ENCODE assay signal across 35 cellular contexts in genomic region chr10:71562181-71562580, GRCh38.
"Had no signal": no experiment of that assay in that cellular context is flagged by ENCODE, and none has a peak within 500 bp of the region (broad histone marks: within the 10 kb centered on the region; RNA-seq: fewer than 3 reads in every experiment).

No MANE protein-coding gene starts in this region.

- H3K27me3 ChIP-seq: ascending aorta, cardiac muscle cell had no signal

- H3K27ac Mint-ChIP-seq: activated B cell treated with CpG ODN at 0.5 μM for 24 hours; activated CD4-positive, alpha-beta memory T cell treated with anti-CD3 and anti-CD28 coated beads for 36 hours; activated CD4-positive, alpha-beta T cell treated with anti-CD3 and anti-CD28 coated beads, Interleukin-2, amount 10 ng/mL, durations not matched to agents 24 days and 14 days; activated CD8-positive, alpha-beta T cell treated with anti-CD3 and anti-CD28 coated beads for 36 hours; activated naive CD4-positive, alpha-beta T cell treated with anti-CD3 and anti-CD28 coated beads, Interleukin-2, amount 10 ng/mL, durations not matched to agents 7 days and 5 days; activated naive CD4-positive, alpha-beta T cell treated with anti-CD3 and anti-CD28 coated beads, Interleukin-2, amount 50 U/mL, for 24 hours; activated naive CD8-positive, alpha-beta T cell; activated naive CD8-positive, alpha-beta T cell treated with anti-CD3 and anti-CD28 coated beads, Interleukin-2, amount 10 ng/mL, durations not matched to agents 7 days and 5 days; activated naive CD8-positive, alpha-beta T cell treated with anti-CD3 and anti-CD28 coated beads, Interleukin-2, amount 50 U/mL, for 24 hours; activated T-cell treated with anti-CD3 and anti-CD28 coated beads, Interleukin-2, amount 50 U/mL, for 24 hours; activated T-helper 2 cell treated with anti-CD3 and anti-CD28 coated beads, Interferon-gamma antibody, Interleukin-2, Interleukin-4, amounts not matched to agents 10 μg/mL and 5 μg/mL and 100 μg/mL, durations not matched to agents 14 hours and 24 hours and 36 hours; T-helper 1 cell treated with Interleukin-12 subunit alpha and Interleukin-12 subunit beta and Interleukin-4 antibody, amounts not matched to agents 30 μg/mL and 1 μg/mL, for 36 hours; T-helper 2 cell treated with Interferon-gamma antibody and Interleukin-4, amounts not matched to agents 5 μg/mL and 100 μg/mL, for 36 hours had no signal

- H3K4me3 ChIP-seq: ascending aorta, cardiac muscle cell had no signal

- ATAC-seq: activated CD8-positive, alpha-beta T cell treated with anti-CD3 and anti-CD28 coated beads for 36 hours had no signal

- H3K4me1 ChIP-seq: ascending aorta had no signal

- DNase-seq: activated B cell treated with CpG ODN at 0.5 μM for 24 hours; activated CD4-positive, alpha-beta memory T cell treated with anti-CD3 and anti-CD28 coated beads for 36 hours; activated CD4-positive, alpha-beta T cell treated with anti-CD3 and anti-CD28 coated beads for 4 hours; activated CD4-positive, alpha-beta T cell treated with anti-CD3 and anti-CD28 coated beads, Interleukin-2, amount 10 ng/mL, durations not matched to agents 24 days and 14 days; activated CD4-positive, alpha-beta T cell treated with anti-CD3 and anti-CD28 coated beads, Interleukin-2, amount 50 U/mL, for 1 hour; activated CD4-positive, alpha-beta T cell treated with anti-CD3 and anti-CD28 coated beads, Interleukin-2, amount 50 U/mL, for 4 hours; activated CD4-positive, CD25-positive, alpha-beta regulatory T cell treated with anti-CD3 and anti-CD28 coated beads, Interleukin-2, amount 50 U/mL, for 72 hours; activated CD8-positive, alpha-beta memory T cell treated with anti-CD3 and anti-CD28 coated beads, Interleukin-2, amount 50 U/mL, for 4 hours; activated CD8-positive, alpha-beta T cell treated with anti-CD3 and anti-CD28 coated beads for 36 hours; activated effector memory CD4-positive, alpha-beta T cell treated with Interleukin-2 at 50 U/mL for 16 hours; activated gamma-delta T cell; activated naive CD4-positive, alpha-beta T cell treated with anti-CD3 and anti-CD28 coated beads, Interleukin-2, amount 10 ng/mL, durations not matched to agents 7 days and 5 days; activated naive CD4-positive, alpha-beta T cell treated with Interleukin-2 at 50 U/mL for 16 hours; activated naive CD8-positive, alpha-beta T cell treated with anti-CD3 and anti-CD28 coated beads, Interleukin-2, amount 10 ng/mL, durations not matched to agents 7 days and 5 days; activated naive CD8-positive, alpha-beta T cell treated with anti-CD3 and anti-CD28 coated beads, Interleukin-2, amount 50 U/mL, for 24 hours; activated T-cell treated with anti-CD3 and anti-CD28 coated beads for 4 hours; activated T-cell treated with anti-CD3 and anti-CD28 coated beads, Interleukin-2, amount 50 U/mL, for 24 hours; activated T-cell treated with anti-CD3 and anti-CD28 coated beads, Interleukin-2, amount 50 U/mL, for 48 hours; amygdala; anterior cingulate cortex; caudate nucleus; cerebellar nuclear complex; T-helper 1 cell; T-helper 2 cell; T-helper 9 cell had no signal

- H3K36me3 Mint-ChIP-seq: activated CD4-positive, alpha-beta memory T cell treated with anti-CD3 and anti-CD28 coated beads for 36 hours; activated naive CD4-positive, alpha-beta T cell treated with anti-CD3 and anti-CD28 coated beads, Interleukin-2, amount 10 ng/mL, durations not matched to agents 7 days and 5 days; activated naive CD4-positive, alpha-beta T cell treated with anti-CD3 and anti-CD28 coated beads, Interleukin-2, amount 50 U/mL, for 24 hours; activated naive CD8-positive, alpha-beta T cell; activated naive CD8-positive, alpha-beta T cell treated with anti-CD3 and anti-CD28 coated beads, Interleukin-2, amount 10 ng/mL, durations not matched to agents 7 days and 5 days; brain had no signal

- H3K9me3 Mint-ChIP-seq: activated CD4-positive, alpha-beta memory T cell treated with anti-CD3 and anti-CD28 coated beads for 36 hours; activated CD4-positive, alpha-beta T cell treated with anti-CD3 and anti-CD28 coated beads, Interleukin-2, amount 10 ng/mL, durations not matched to agents 24 days and 14 days; activated CD8-positive, alpha-beta T cell treated with anti-CD3 and anti-CD28 coated beads for 36 hours; activated naive CD4-positive, alpha-beta T cell treated with anti-CD3 and anti-CD28 coated beads, Interleukin-2, amount 10 ng/mL, durations not matched to agents 7 days and 5 days; activated naive CD4-positive, alpha-beta T cell treated with anti-CD3 and anti-CD28 coated beads, Interleukin-2, amount 50 U/mL, for 24 hours; activated naive CD8-positive, alpha-beta T cell treated with anti-CD3 and anti-CD28 coated beads, Interleukin-2, amount 10 ng/mL, durations not matched to agents 7 days and 5 days; activated naive CD8-positive, alpha-beta T cell treated with anti-CD3 and anti-CD28 coated beads, Interleukin-2, amount 50 U/mL, for 24 hours; activated T-cell treated with anti-CD3 and anti-CD28 coated beads, Interleukin-2, amount 50 U/mL, for 24 hours; activated T-helper 2 cell treated with anti-CD3 and anti-CD28 coated beads, Interferon-gamma antibody, Interleukin-2, Interleukin-4, amounts not matched to agents 10 μg/mL and 5 μg/mL and 100 μg/mL, durations not matched to agents 14 hours and 24 hours and 36 hours; central memory CD8-positive, alpha-beta T cell; T-helper 1 cell treated with Interleukin-12 subunit alpha and Interleukin-12 subunit beta and Interleukin-4 antibody, amounts not matched to agents 30 μg/mL and 1 μg/mL, for 36 hours; T-helper 2 cell treated with Interferon-gamma antibody and Interleukin-4, amounts not matched to agents 5 μg/mL and 100 μg/mL, for 36 hours had no signal

- H3K27ac ChIP-seq: ascending aorta, cardiac muscle cell, VCaP had no signal

- H3K4me1 Mint-ChIP-seq: activated B cell treated with CpG ODN at 0.5 μM for 24 hours; activated CD4-positive, alpha-beta T cell treated with anti-CD3 and anti-CD28 coated beads, Interleukin-2, amount 10 ng/mL, durations not matched to agents 24 days and 14 days; activated naive CD4-positive, alpha-beta T cell treated with anti-CD3 and anti-CD28 coated beads, Interleukin-2, amount 10 ng/mL, durations not matched to agents 7 days and 5 days; activated naive CD4-positive, alpha-beta T cell treated with anti-CD3 and anti-CD28 coated beads, Interleukin-2, amount 50 U/mL, for 24 hours; activated naive CD8-positive, alpha-beta T cell treated with anti-CD3 and anti-CD28 coated beads, Interleukin-2, amount 10 ng/mL, durations not matched to agents 7 days and 5 days; central memory CD8-positive, alpha-beta T cell had no signal

- H3K4me3 Mint-ChIP-seq: activated B cell treated with CpG ODN at 0.5 μM for 24 hours; activated CD4-positive, alpha-beta memory T cell treated with anti-CD3 and anti-CD28 coated beads for 36 hours; activated CD4-positive, alpha-beta T cell treated with anti-CD3 and anti-CD28 coated beads, Interleukin-2, amount 10 ng/mL, durations not matched to agents 24 days and 14 days; activated CD8-positive, alpha-beta T cell treated with anti-CD3 and anti-CD28 coated beads for 36 hours; activated naive CD4-positive, alpha-beta T cell treated with anti-CD3 and anti-CD28 coated beads, Interleukin-2, amount 10 ng/mL, durations not matched to agents 7 days and 5 days; activated naive CD4-positive, alpha-beta T cell treated with anti-CD3 and anti-CD28 coated beads, Interleukin-2, amount 50 U/mL, for 24 hours; activated naive CD8-positive, alpha-beta T cell; activated naive CD8-positive, alpha-beta T cell treated with anti-CD3 and anti-CD28 coated beads, Interleukin-2, amount 10 ng/mL, durations not matched to agents 7 days and 5 days; activated naive CD8-positive, alpha-beta T cell treated with anti-CD3 and anti-CD28 coated beads, Interleukin-2, amount 50 U/mL, for 24 hours; activated T-cell treated with anti-CD3 and anti-CD28 coated beads, Interleukin-2, amount 50 U/mL, for 24 hours; brain; central memory CD8-positive, alpha-beta T cell; T-helper 1 cell treated with Interleukin-12 subunit alpha and Interleukin-12 subunit beta and Interleukin-4 antibody, amounts not matched to agents 30 μg/mL and 1 μg/mL, for 36 hours; T-helper 2 cell treated with Interferon-gamma antibody and Interleukin-4, amounts not matched to agents 5 μg/mL and 100 μg/mL, for 36 hours had no signal

- H3K36me3 ChIP-seq: ascending aorta, cardiac muscle cell had no signal

- H3K9me3 ChIP-seq: ascending aorta had no signal

- H3K27me3 Mint-ChIP-seq: activated naive CD8-positive, alpha-beta T cell had no signal
